Comparison of ENCODE assay signal across 1 cellular context in genomic region chr7:43583424-43584199, GRCh38.
TF ChIP-seq lines count a peak whose summit lies in the region.

No MANE protein-coding gene starts in this region.

TF ChIP-seq in HEK293, 187 proteins besides CTCF, POLR2A, EP300 and RAD21 (continued from another document):
- TF ChIP-seq ZNF169 (tag by site-specific recombination; IDR thresholded peaks at IDR 0.05) (no peak), ZNF302 (tag by site-specific recombination; IDR thresholded peaks at IDR 0.05; ENCODE audit: low read depth) (no peak), ZNF366 (tag by site-specific recombination; conservative IDR thresholded peaks at IDR 0.05) (no peak), SP2 (tag by site-specific recombination; IDR thresholded peaks at IDR 0.05) (0 out of 2 replicates have a peak, but pooled peaks have one; percentile 24), ZFP3 (tag by site-specific recombination; IDR thresholded peaks at IDR 0.05; ENCODE audit: low read depth) (no peak), ZFHX2 (tag by site-specific recombination; conservative IDR thresholded peaks at IDR 0.05) (peak; percentile 39; the same call in 1 of the 2 replicates), ZBTB8A (tag by site-specific recombination; IDR thresholded peaks at IDR 0.05) (peak; percentile 68), ZNF791 (tag by site-specific recombination; IDR thresholded peaks at IDR 0.05) (no peak), TRIM28 (IDR thresholded peaks at IDR 0.05; ENCODE audit: borderline replicate concordance, low read length) (no peak), IKZF3 (tag by site-specific recombination; IDR thresholded peaks at IDR 0.05) (no peak), BCL11A (tag by site-specific recombination; IDR thresholded peaks at IDR 0.05; ENCODE audit: low read depth) (0 out of 2 replicates have a peak, but pooled peaks have one; percentile 17), ZNF571 (tag by site-specific recombination; IDR thresholded peaks at IDR 0.05) (no peak), ZNF202 (tag by site-specific recombination; IDR thresholded peaks at IDR 0.05; ENCODE audit: borderline replicate concordance) (no peak), ZNF561 (tag by site-specific recombination; IDR thresholded peaks at IDR 0.05; ENCODE audit: borderline replicate concordance) (no peak), GLI4 (tag by site-specific recombination; IDR thresholded peaks at IDR 0.05) (no peak), ZNF175 (tag by site-specific recombination; IDR thresholded peaks at IDR 0.05) (no peak)
- TF ChIP-seq, protein P1, sequence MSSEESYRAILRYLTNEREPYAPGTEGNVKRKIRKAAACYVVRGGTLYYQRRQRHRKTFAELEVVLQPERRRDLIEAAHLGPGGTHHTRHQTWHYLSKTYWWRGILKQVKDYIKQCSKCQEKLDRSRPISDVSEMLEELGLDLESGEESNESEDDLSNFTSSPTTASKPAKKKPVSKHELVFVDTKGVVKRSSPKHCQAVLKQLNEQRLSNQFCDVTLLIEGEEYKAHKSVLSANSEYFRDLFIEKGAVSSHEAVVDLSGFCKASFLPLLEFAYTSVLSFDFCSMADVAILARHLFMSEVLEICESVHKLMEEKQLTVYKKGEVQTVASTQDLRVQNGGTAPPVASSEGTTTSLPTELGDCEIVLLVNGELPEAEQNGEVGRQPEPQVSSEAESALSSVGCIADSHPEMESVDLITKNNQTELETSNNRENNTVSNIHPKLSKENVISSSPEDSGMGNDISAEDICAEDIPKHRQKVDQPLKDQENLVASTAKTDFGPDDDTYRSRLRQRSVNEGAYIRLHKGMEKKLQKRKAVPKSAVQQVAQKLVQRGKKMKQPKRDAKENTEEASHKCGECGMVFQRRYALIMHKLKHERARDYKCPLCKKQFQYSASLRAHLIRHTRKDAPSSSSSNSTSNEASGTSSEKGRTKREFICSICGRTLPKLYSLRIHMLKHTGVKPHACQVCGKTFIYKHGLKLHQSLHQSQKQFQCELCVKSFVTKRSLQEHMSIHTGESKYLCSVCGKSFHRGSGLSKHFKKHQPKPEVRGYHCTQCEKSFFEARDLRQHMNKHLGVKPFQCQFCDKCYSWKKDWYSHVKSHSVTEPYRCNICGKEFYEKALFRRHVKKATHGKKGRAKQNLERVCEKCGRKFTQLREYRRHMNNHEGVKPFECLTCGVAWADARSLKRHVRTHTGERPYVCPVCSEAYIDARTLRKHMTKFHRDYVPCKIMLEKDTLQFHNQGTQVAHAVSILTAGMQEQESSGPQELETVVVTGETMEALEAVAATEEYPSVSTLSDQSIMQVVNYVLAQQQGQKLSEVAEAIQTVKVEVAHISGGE (tag by site-specific recombination; conservative IDR thresholded peaks at IDR 0.05; ENCODE audit: low read depth) = 0 out of 2 replicates have a peak, but pooled peaks have one; percentile 33
- TF ChIP-seq, protein P2, sequence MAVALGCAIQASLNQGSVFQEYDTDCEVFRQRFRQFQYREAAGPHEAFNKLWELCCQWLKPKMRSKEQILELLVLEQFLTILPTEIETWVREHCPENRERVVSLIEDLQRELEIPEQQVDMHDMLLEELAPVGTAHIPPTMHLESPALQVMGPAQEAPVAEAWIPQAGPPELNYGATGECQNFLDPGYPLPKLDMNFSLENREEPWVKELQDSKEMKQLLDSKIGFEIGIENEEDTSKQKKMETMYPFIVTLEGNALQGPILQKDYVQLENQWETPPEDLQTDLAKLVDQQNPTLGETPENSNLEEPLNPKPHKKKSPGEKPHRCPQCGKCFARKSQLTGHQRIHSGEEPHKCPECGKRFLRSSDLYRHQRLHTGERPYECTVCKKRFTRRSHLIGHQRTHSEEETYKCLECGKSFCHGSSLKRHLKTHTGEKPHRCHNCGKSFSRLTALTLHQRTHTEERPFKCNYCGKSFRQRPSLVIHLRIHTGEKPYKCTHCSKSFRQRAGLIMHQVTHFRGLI (tag by site-specific recombination; IDR thresholded peaks at IDR 0.05) = peak; percentile 76
